ENCODE assay signal across 9 cellular contexts in genomic region chr7:155344270-155344617, GRCh38. TPM values are rescaled to one million over a fixed set of nuclear protein-coding genes. Genes with fewer than 3 reads are reported as not detected.
DNase-seq lines count a peak whose midpoint lies in the region; ATAC-seq and TF ChIP-seq lines count a peak whose summit lies in the region.
"Had no signal": no experiment of that assay in that cellular context is flagged by ENCODE, and none has a peak within 500 bp of the region (broad histone marks: within the 10 kb centered on the region; RNA-seq: fewer than 3 reads in every experiment).

No MANE protein-coding gene starts in this region.

- H3K27ac ChIP-seq in SU-DHL-6 (ENCODE audit: low read depth, low read length) (no peak overlapping the region), tibial artery (no peak overlapping the region)

- H3K27me3 Mint-ChIP-seq in progenitor cell of endocrine pancreas (peaks cover 39% of the 10 kb centered on the region), endothelial cell (ENCODE audit: unreplicated experiment) (peaks cover 3% of the 10 kb centered on the region)

- H3K9me3 ChIP-seq in SU-DHL-6 (ENCODE audit: insufficient read depth, low read length), result no peaks in the 10 kb centered on the region
- no peaks in the 10 kb centered on the region for H3K9me3 ChIP-seq in tibial artery

- H3K4me1 ChIP-seq in tibial artery, result peaks cover 0 to 12% (median 9%) of the 10 kb centered on the region in 4 donors

- H3K9ac ChIP-seq in SU-DHL-6 (ENCODE audit: low read length), result peak overlapping the region; percentile 68

- TF ChIP-seq CTCF in SU-DHL-6 (IDR thresholded peaks at IDR 0.05; ENCODE audit: insufficient read depth, low read length, poor library complexity, severe bottlenecking) (no peak), progenitor cell of endocrine pancreas (IDR thresholded peaks at IDR 0.05; ENCODE audit: unreplicated experiment) (no peak), endothelial cell (IDR thresholded peaks at IDR 0.05; ENCODE audit: unreplicated experiment) (no peak), tibial artery (IDR thresholded peaks at IDR 0.05) (no peak)

- peak overlapping the region; percentile 49 for H3K4me3 ChIP-seq in SU-DHL-6 (ENCODE audit: insufficient read depth, low read length, poor library complexity, severe bottlenecking)
- peak overlapping the region in 1 of 2 donors; percentile 46 for H3K4me3 ChIP-seq in tibial artery

- H3K79me2 ChIP-seq in SU-DHL-6 (ENCODE audit: insufficient read depth, low read length), result no peaks in the 10 kb centered on the region

- H3K4me1 Mint-ChIP-seq in progenitor cell of endocrine pancreas (ENCODE audit: low read depth), result peaks cover 2% of the 10 kb centered on the region
- H3K4me1 Mint-ChIP-seq in endothelial cell (ENCODE audit: unreplicated experiment), result peaks cover 4% of the 10 kb centered on the region

- ATAC-seq in GM19043 (IDR thresholded peaks at IDR 0.05; ENCODE audit: low read depth, unreplicated experiment), result peak; percentile 26
- peak; percentile 37 for ATAC-seq in HG02623 (IDR thresholded peaks at IDR 0.05; ENCODE audit: unreplicated experiment)

- H3K27me3 ChIP-seq in SU-DHL-6 (ENCODE audit: low read length) (no peaks in the 10 kb centered on the region), tibial artery (peaks cover 0 to 37% of the 10 kb centered on the region in 2 donors)

- no peaks in the 10 kb centered on the region for H3K36me3 Mint-ChIP-seq in progenitor cell of endocrine pancreas (ENCODE audit: insufficient read depth)
- no peaks in the 10 kb centered on the region for H3K36me3 Mint-ChIP-seq in endothelial cell (ENCODE audit: low read depth, unreplicated experiment)

- H3K36me3 ChIP-seq in SU-DHL-6 (ENCODE audit: low read length) (no peaks in the 10 kb centered on the region), tibial artery (no peaks in the 10 kb centered on the region)

- peak overlapping the region; percentile 33 for H3K4me3 Mint-ChIP-seq in progenitor cell of endocrine pancreas (ENCODE audit: low read depth)
- no peak overlapping the region for H3K4me3 Mint-ChIP-seq in endothelial cell (ENCODE audit: unreplicated experiment)

- intact Hi-C loops in tibial artery (cut with DNase I; ENCODE audit: low total_unique reads), result loop anchor here (2.0 to 5.0 kb wide), 2 partner anchors 153 to 417 kb away; no protein-coding TSS in a partner anchor

- no peaks in the 10 kb centered on the region for H4K20me1 ChIP-seq in SU-DHL-6 (ENCODE audit: low read depth, low read length)

- no peak for DNase-seq in progenitor cell of endocrine pancreas (ENCODE audit: low spot score, unreplicated experiment)
- no peak for DNase-seq in NCI-H1436 (lab: John Stamatoyannopoulos, UW)
- DNase-seq in T-helper 1 cell, result no peak
- no peak for DNase-seq in endothelial cell (ENCODE audit: low spot score)
- DNase-seq in tibial artery, result no peak
- DNase-seq: NCI-H446 treated with DMSO at 0.1 percent for 48 hours had no signal

- H3K27ac Mint-ChIP-seq in progenitor cell of endocrine pancreas, result no peak overlapping the region
- H3K27ac Mint-ChIP-seq in endothelial cell (ENCODE audit: unreplicated experiment), result no peak overlapping the region

- no peaks in the 10 kb centered on the region for H3F3A ChIP-seq in SU-DHL-6 (ENCODE audit: insufficient read depth)

- peak overlapping the region; percentile 78 for H3K4me2 ChIP-seq in SU-DHL-6 (ENCODE audit: low read depth, low read length, poor library complexity, severe bottlenecking)

- no peaks in the 10 kb centered on the region for H3K9me2 ChIP-seq in SU-DHL-6 (replicated peaks; ENCODE audit: insufficient read depth, low read length)

- H3K9me3 Mint-ChIP-seq in progenitor cell of endocrine pancreas (ENCODE audit: low read depth) (no peaks in the 10 kb centered on the region), endothelial cell (ENCODE audit: unreplicated experiment) (no peaks in the 10 kb centered on the region)

- peak overlapping the region; percentile 96 for H2AFZ ChIP-seq in SU-DHL-6 (ENCODE audit: low read depth, low read length, severe bottlenecking)

RNA-seq across cellular contexts. Expression of gene INSIG1, which starts 46.6 kb away (rescaled TPM):
- 28.9 and 31.8 TPM in 2 replicates for total RNA-seq in progenitor cell of endocrine pancreas
- 53.1 TPM for total RNA-seq in endothelial cell (ENCODE audit: unreplicated experiment)
